ENCODE assay signal across 1 cellular context in genomic region chr2:65431417-65432226, GRCh38.
A peak's percentile ranks its signal among the peaks of the same experiment; 100 is the strongest.
TF ChIP-seq lines count a peak whose summit lies in the region.

No MANE protein-coding gene starts in this region.

TF ChIP-seq in GM12878, 131 proteins besides CTCF, POLR2A, EP300 and RAD21 (continued from another document):
- no peak for TF ChIP-seq ATF2 (IDR thresholded peaks at IDR 0.05; ENCODE audit: low read length)
- TF ChIP-seq PML (IDR thresholded peaks at IDR 0.05; ENCODE audit: low read length) = no peak
- TF ChIP-seq NFXL1 (IDR thresholded peaks at IDR 0.05; ENCODE audit: borderline replicate concordance) = no peak
- TF ChIP-seq SUPT20H (IDR thresholded peaks at IDR 0.05; ENCODE audit: borderline replicate concordance, control insufficient read depth, low read depth, low read length) = no peak
- TF ChIP-seq SMC3 (IDR thresholded peaks at IDR 0.05; ENCODE audit: borderline replicate concordance, low read length) = 0 out of 2 replicates have a peak, but pooled peaks have one; percentile 6
- 0 out of 2 replicates have a peak, but pooled peaks have one; percentile 18 for TF ChIP-seq CBFB (IDR thresholded peaks at IDR 0.05; ENCODE audit: low read depth)
- TF ChIP-seq BCL3 (IDR thresholded peaks at IDR 0.05; ENCODE audit: borderline replicate concordance, insufficient read depth, low read depth, low read length, poor library complexity, severe bottlenecking) = peak; percentile 5
- TF ChIP-seq NRF1 (conservative IDR thresholded peaks at IDR 0.05; ENCODE audit: low read depth, low read length) = no peak
- peak; percentile 35 for TF ChIP-seq LARP7 (IDR thresholded peaks at IDR 0.05)
- TF ChIP-seq IKZF1 (conservative IDR thresholded peaks at IDR 0.05) = 0 out of 2 replicates have a peak, but pooled peaks have one; percentile 39
- TF ChIP-seq NR2F1 (conservative IDR thresholded peaks at IDR 0.05) = peak; percentile 83
- TF ChIP-seq MXI1 (IDR thresholded peaks at IDR 0.05; ENCODE audit: low read depth, low read length) = peak; percentile 22; the same call in 1 of the 2 replicates
- peak; percentile 53; the same call in 1 of the 2 replicates for TF ChIP-seq ESRRA (IDR thresholded peaks at IDR 0.05; ENCODE audit: low read length)
- peak; percentile 96 for TF ChIP-seq POU2F2 (IDR thresholded peaks at IDR 0.05; ENCODE audit: borderline replicate concordance, low read depth, low read length)
- TF ChIP-seq SP1 (IDR thresholded peaks at IDR 0.05; ENCODE audit: low read depth, low read length) = peak; percentile 44
- TF ChIP-seq BCL11A (IDR thresholded peaks at IDR 0.05; ENCODE audit: low read depth, low read length) = no peak
